Comparison of ENCODE assay signal across 3 cellular contexts in genomic region chr20:59030911-59031310, GRCh38.
TF ChIP-seq lines count a peak whose summit lies in the region.

No MANE protein-coding gene starts in this region.

TF ChIP-seq in SK-N-SH, 30 proteins besides CTCF, POLR2A, EP300 and RAD21 (continued from another document):
- TF ChIP-seq MAX (IDR thresholded peaks at IDR 0.05; ENCODE audit: low read depth) (no peak), EZH2phosphoT487 (IDR thresholded peaks at IDR 0.05; ENCODE audit: borderline replicate concordance, low read depth) (no peak), GABPA (IDR thresholded peaks at IDR 0.05; ENCODE audit: low read depth) (no peak), FOSL2 (IDR thresholded peaks at IDR 0.05; ENCODE audit: borderline replicate concordance, low read depth) (no peak), TEAD4 (IDR thresholded peaks at IDR 0.05; ENCODE audit: borderline replicate concordance, insufficient read depth) (no peak), USF2 (IDR thresholded peaks at IDR 0.05; ENCODE audit: borderline replicate concordance, low read depth, low read length) (no peak), PBX3 (IDR thresholded peaks at IDR 0.05) (no peak), USF1 (IDR thresholded peaks at IDR 0.05; ENCODE audit: borderline replicate concordance, low read depth) (no peak), GATA2 (CRISPR knock-in tag; IDR thresholded peaks at IDR 0.05) (no peak), NFIC (IDR thresholded peaks at IDR 0.05; ENCODE audit: borderline replicate concordance) (no peak), POLR2AphosphoS5 (IDR thresholded peaks at IDR 0.05; ENCODE audit: low read depth, low read length) (no peak), FOXM1 (IDR thresholded peaks at IDR 0.05; ENCODE audit: low read depth) (no peak), YY1 (IDR thresholded peaks at IDR 0.05; ENCODE audit: low read depth) (no peak)

TF ChIP-seq in SK-N-SH treated with all-trans-retinoic acid at 6 μM for 48 hours, 23 proteins besides CTCF, POLR2A, EP300 and RAD21 (continued from another document):
- TF ChIP-seq TSHZ2 (CRISPR knock-in tag; IDR thresholded peaks at IDR 0.05) (no peak), PPARA (CRISPR knock-in tag; IDR thresholded peaks at IDR 0.05; ENCODE audit: borderline replicate concordance) (no peak), ARNTL (CRISPR knock-in tag; IDR thresholded peaks at IDR 0.05; ENCODE audit: borderline replicate concordance, low read depth) (no peak), BACH2 (CRISPR knock-in tag; IDR thresholded peaks at IDR 0.05; ENCODE audit: borderline replicate concordance) (no peak)

TF ChIP-seq in HEK293T, 16 proteins besides CTCF, POLR2A, EP300 and RAD21 (continued from another document):
- TF ChIP-seq ARNT (IDR thresholded peaks at IDR 0.05) (no peak), SP1 (IDR thresholded peaks at IDR 0.05) (no peak)
